In the genomic region with DNA sequence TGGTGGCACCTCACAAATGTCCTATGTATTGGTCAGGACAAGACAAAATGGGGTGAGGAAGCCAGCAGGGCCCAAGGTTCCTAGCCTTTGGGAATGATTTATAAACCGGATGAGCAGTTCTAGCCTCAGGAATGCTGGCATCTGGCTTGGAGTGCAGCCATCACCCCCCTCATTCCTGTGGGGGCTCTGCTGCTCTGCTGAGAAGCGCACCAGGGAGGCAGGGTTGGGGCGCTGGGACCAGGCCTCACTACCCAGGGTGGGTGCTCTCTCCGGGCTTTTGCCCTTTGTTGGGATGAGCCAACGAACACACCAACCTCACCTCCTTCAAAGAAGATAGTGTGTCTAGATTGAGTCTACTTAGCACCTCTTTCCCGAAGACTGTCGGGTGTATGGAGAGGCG, we compare ENCODE assay signal across 18 cellular contexts. TPM values are rescaled to one million over a fixed set of nuclear protein-coding genes. Genes with fewer than 3 reads are reported as not detected.
A peak's percentile ranks its signal among the peaks of the same experiment; 100 is the strongest.
DNase-seq lines count a peak whose midpoint lies in the region; FAIRE-seq and TF ChIP-seq lines count a peak whose summit lies in the region.
"Had no signal": no experiment of that assay in that cellular context is flagged by ENCODE, and none has a peak within 500 bp of the region (broad histone marks: within the 10 kb centered on the region; RNA-seq: fewer than 3 reads in every experiment).

No MANE protein-coding gene starts in this region.

- no peaks in the 10 kb centered on the region for H3K27me3 ChIP-seq in skeletal muscle tissue (ENCODE audit: control insufficient read depth in 3 of 3, insufficient read depth in 3 of 3, low read length in 3 of 3)
- H3K27me3 ChIP-seq in Peyer's patch = no peaks in the 10 kb centered on the region
- H3K27me3 ChIP-seq: esophagus muscularis mucosa, suprapubic skin had no signal

- H3K4me1 ChIP-seq in kidney (ENCODE audit: control insufficient read depth in 1 of 2, insufficient read depth in 1 of 2, low read depth in 1 of 2, low read length in 2 of 2) (peaks cover 0 to 4% of the 10 kb centered on the region in 2 donors), skeletal muscle tissue (ENCODE audit: control insufficient read depth in 3 of 3, insufficient read depth in 3 of 3, low read length in 3 of 3) (peaks cover 53 to 61% (median 58%) of the 10 kb centered on the region in 3 donors), Peyer's patch (no peaks in the 10 kb centered on the region)
- H3K4me1 ChIP-seq: parathyroid adenoma had no signal

- H3K4me3 Mint-ChIP-seq in T-helper 2 cell treated with Interferon-gamma antibody and Interleukin-4, amounts not matched to agents 5 μg/mL and 100 μg/mL, for 36 hours = no peak overlapping the region

- H3K36me3 ChIP-seq in kidney (ENCODE audit: control insufficient read depth in 1 of 2, insufficient read depth in 2 of 2, low read length in 2 of 2) (no peaks in the 10 kb centered on the region), skeletal muscle tissue (ENCODE audit: control insufficient read depth in 3 of 3, insufficient read depth in 3 of 3, low read length in 3 of 3) (peaks cover 9 to 26% (median 9%) of the 10 kb centered on the region in 3 donors), Peyer's patch (peaks cover 0 to 32% (median 0%) of the 10 kb centered on the region in 3 donors)

- peaks cover 5% of the 10 kb centered on the region for H3K4me1 Mint-ChIP-seq in T-helper 2 cell treated with Interferon-gamma antibody and Interleukin-4, amounts not matched to agents 5 μg/mL and 100 μg/mL, for 36 hours (ENCODE audit: low read depth)

- no peak overlapping the region for H3K27ac Mint-ChIP-seq in T-helper 2 cell treated with Interferon-gamma antibody and Interleukin-4, amounts not matched to agents 5 μg/mL and 100 μg/mL, for 36 hours

- no peak for FAIRE-seq in kidney (lab: Jason Lieb, UNC)

- no peak for TF ChIP-seq CTCF in GM13976 (IDR thresholded peaks at IDR 0.05; ENCODE audit: borderline replicate concordance, control extremely low read depth, extremely low read depth, insufficient read depth, missing control alignments)
- TF ChIP-seq CTCF in choroid plexus epithelial cell (conservative IDR thresholded peaks at IDR 0.05; ENCODE audit: low read depth, low read length) = no peak
- TF ChIP-seq CTCF in kidney (IDR thresholded peaks at IDR 0.05; ENCODE audit: borderline replicate concordance, extremely low read depth, insufficient read depth) = no peak
- TF ChIP-seq CTCF in Peyer's patch (IDR thresholded peaks at IDR 0.05) = no peak

- H3K36me3 Mint-ChIP-seq in T-helper 2 cell treated with Interferon-gamma antibody and Interleukin-4, amounts not matched to agents 5 μg/mL and 100 μg/mL, for 36 hours (ENCODE audit: low read depth) = no peaks in the 10 kb centered on the region

- H3K27me3 Mint-ChIP-seq in T-helper 2 cell treated with Interferon-gamma antibody and Interleukin-4, amounts not matched to agents 5 μg/mL and 100 μg/mL, for 36 hours (ENCODE audit: low read depth) = no peaks in the 10 kb centered on the region

- in situ Hi-C loops in GM13976 (cut with MboI; ENCODE audit: low sequenced_read_pairs, unreplicated experiment) = no loop called here

- DNase-seq in GM13976 (ENCODE audit: low spot score) (peak; percentile 3), choroid plexus epithelial cell (ENCODE audit: low read depth) (peak; percentile 35), kidney (no peak), Peyer's patch (no peak), GF-D8 (lab: John Stamatoyannopoulos, UW) (no peak)
- no peak for DNase-seq in T-helper 2 cell treated with Interferon-gamma antibody and Interleukin-4, amounts not matched to agents 5 μg/mL and 100 μg/mL, for 36 hours (ENCODE audit: low spot score)
- no peak for DNase-seq in stimulated activated CD4-positive, alpha-beta T cell treated with anti-CD3 and anti-CD28 coated beads, Interleukin-15, amount 100 ng/mL, for 24 hours
- DNase-seq: activated CD4-positive, CD25-positive, alpha-beta regulatory T cell treated with anti-CD3 and anti-CD28 coated beads, Interleukin-2, amount 50 U/mL, for 72 hours; activated T-cell treated with anti-CD3 and anti-CD28 coated beads for 4 hours; C1 segment of cervical spinal cord; DMS79; NCI-H187; NCI-H526; T-helper 1 cell had no signal

- intact Hi-C loops in kidney (cut with DNase I) = no loop called here

- H3K9me3 Mint-ChIP-seq in T-helper 2 cell treated with Interferon-gamma antibody and Interleukin-4, amounts not matched to agents 5 μg/mL and 100 μg/mL, for 36 hours = no peaks in the 10 kb centered on the region

- H3K4me3 ChIP-seq in choroid plexus epithelial cell (ENCODE audit: low read depth, low read length) (no peak overlapping the region), kidney (ENCODE audit: low read length in 2 of 2) (no peak overlapping the region), skeletal muscle tissue (ENCODE audit: low read length in 3 of 3) (peak overlapping the region in 1 of 3 donors; percentile 22), Peyer's patch (no peak overlapping the region)
- H3K4me3 ChIP-seq: esophagus muscularis mucosa, suprapubic skin had no signal

- H3K27ac ChIP-seq in kidney (ENCODE audit: low read depth in 2 of 2, low read length in 2 of 2) (peak overlapping the region; percentile 3 to 28), skeletal muscle tissue (ENCODE audit: low read depth, low read length) (peak overlapping the region; percentile 98), Peyer's patch (peak overlapping the region in 2 of 4 donors; percentile 44 to 48)
- H3K27ac ChIP-seq: esophagus muscularis mucosa, parathyroid adenoma, suprapubic skin had no signal

- H3K9me3 ChIP-seq in kidney (ENCODE audit: control insufficient read depth in 1 of 2, low read length in 2 of 2) = no peaks in the 10 kb centered on the region
- no peaks in the 10 kb centered on the region for H3K9me3 ChIP-seq in skeletal muscle tissue (ENCODE audit: control insufficient read depth in 3 of 3, low read length in 3 of 3)
- H3K9me3 ChIP-seq in Peyer's patch = no peaks in the 10 kb centered on the region
- H3K9me3 ChIP-seq: esophagus muscularis mucosa, suprapubic skin had no signal

- no peak for TF ChIP-seq POLR2A in Peyer's patch (IDR thresholded peaks at IDR 0.05)

- no peak overlapping the region for H3K9ac ChIP-seq in kidney (ENCODE audit: low read length in 2 of 2)
- peak overlapping the region in 1 of 3 donors; percentile 57 for H3K9ac ChIP-seq in skeletal muscle tissue (ENCODE audit: low read depth in 1 of 3, low read length in 3 of 3)
- H3K9ac ChIP-seq: parathyroid adenoma had no signal

RNA-seq across cellular contexts. Expression of a gene that starts 39.2 kb away (rescaled TPM):
- total RNA-seq in kidney (17.4 TPM), skeletal muscle tissue (20.9 TPM), Peyer's patch (10 to 100 TPM; 19.3 to 26.0 (median 22.5) TPM)
- 34.2 TPM for polyA plus RNA-seq in kidney (ENCODE audit: insufficient read depth, low read depth, low replicate concordance)

RNA-seq across cellular contexts. Expression of a gene that starts 48.0 kb away (rescaled TPM):
- total RNA-seq in kidney (19.9 TPM), skeletal muscle tissue (29.7 TPM), Peyer's patch (10 to 100 TPM; 20.6 to 41.2 (median 26.2) TPM)
- polyA plus RNA-seq in kidney (ENCODE audit: insufficient read depth, low read depth, low replicate concordance) = 58.8 TPM

Comparison
In these comparisons a context has a peak if more than half of its experiments do, and no peak if none do; other contexts are left out.
1. DNase-seq: peak in GM13976 (single experiment) and choroid plexus epithelial cell (single experiment); none in kidney (single experiment), T-helper 2 cell treated with Interferon-gamma antibody and Interleukin-4, amounts not matched to agents 5 μg/mL and 100 μg/mL, for 36 hours (single experiment), stimulated activated CD4-positive, alpha-beta T cell treated with anti-CD3 and anti-CD28 coated beads, Interleukin-15, amount 100 ng/mL, for 24 hours (single experiment), Peyer's patch (0 of 3) and GF-D8 (single experiment).